1 cellular context compared by ENCODE assay signal in genomic region chr1:162905174-162905573, GRCh38.
TF ChIP-seq lines count a peak whose summit lies in the region.

No MANE protein-coding gene starts in this region.

TF ChIP-seq in GM23338, 12 proteins besides CTCF, POLR2A, EP300 and RAD21 (continued from another document):
- TF ChIP-seq ZNF462 (CRISPR knock-in tag; IDR thresholded peaks at IDR 0.05) (no peak), CREB1 (CRISPR knock-in tag; IDR thresholded peaks at IDR 0.05; ENCODE audit: low read depth) (no peak), ZNF331 (CRISPR knock-in tag; IDR thresholded peaks at IDR 0.05; ENCODE audit: low read depth) (no peak)
